In the genomic region with DNA sequence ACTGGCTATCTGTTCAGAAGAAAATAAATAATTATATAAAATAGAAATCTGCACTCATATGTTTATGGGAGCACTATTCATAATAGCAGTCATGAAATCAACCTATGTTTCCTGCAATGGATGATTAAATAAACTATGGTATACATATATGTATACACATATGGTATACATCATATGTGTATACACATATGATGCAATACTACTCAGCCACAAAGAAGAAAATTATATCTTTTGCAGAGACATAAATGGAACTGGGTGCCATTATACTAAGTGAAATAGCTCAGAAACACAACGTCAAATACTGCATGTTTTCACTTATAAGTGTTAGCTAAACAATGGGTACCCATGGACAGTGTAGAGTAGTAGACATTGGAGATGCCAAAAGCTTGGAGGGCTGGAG, we compare ENCODE assay signal across 7 cellular contexts.
"Had no signal": no experiment of that assay in that cellular context is flagged by ENCODE, and none has a peak within 500 bp of the region (broad histone marks: within the 10 kb centered on the region; RNA-seq: fewer than 3 reads in every experiment).

No MANE protein-coding gene starts in this region.

- FAIRE-seq: GM12878, GM12891, GM12892, GM18507, GM19239 had no signal

- ATAC-seq: GM12878 had no signal

- H3K4me3 ChIP-seq: GM12878 had no signal

- DNase-seq: GDM1, GF-D8 had no signal
